Comparison of ENCODE assay signal across 23 cellular contexts in genomic region chr5:66551338-66551737, GRCh38.
"Had no signal": no experiment of that assay in that cellular context is flagged by ENCODE, and none has a peak within 500 bp of the region (broad histone marks: within the 10 kb centered on the region; RNA-seq: fewer than 3 reads in every experiment).

No MANE protein-coding gene starts in this region.

- H2AFZ ChIP-seq: neural progenitor cell had no signal

- DNase-seq: natural killer cell; occipital lobe; pancreas; psoas muscle; right cardiac atrium; right lobe of liver; sigmoid colon; small intestine; stimulated activated CD4-positive, alpha-beta T cell treated with anti-CD3 and anti-CD28 coated beads, Interleukin-15, amount 100 ng/mL, for 24 hours; stimulated activated CD4-positive, alpha-beta T cell treated with anti-CD3 and anti-CD28 coated beads, Interleukin-2, amount 100 ng/mL, for 24 hours; stimulated activated CD4-positive, alpha-beta T cell treated with anti-CD3 and anti-CD28 coated beads, Interleukin-2, amount 100 ng/mL, for 48 hours; stimulated activated CD4-positive, alpha-beta T cell treated with anti-CD3 and anti-CD28 coated beads, Interleukin-4, amount 100 ng/mL, for 24 hours; stimulated activated naive B cell treated with anti-CD40 and anti-IgM and Interleukin-4, amounts not matched to agents 10 μg/mL and 1 μg/mL and 100 μg/mL, for 72 hours; stimulated activated naive CD4-positive, alpha-beta T cell treated with Interleukin-2 at 50 U/mL for 16 hours; stomach; thyroid gland; upper lobe of left lung had no signal

- H3K9me3 ChIP-seq: pancreas, right lobe of liver, sigmoid colon, thoracic aorta, thyroid gland had no signal

- H3K27me3 ChIP-seq: neural progenitor cell, pancreas, right lobe of liver, sigmoid colon, stomach, thyroid gland, tibial nerve, upper lobe of left lung, vagina had no signal

- ATAC-seq: natural killer cell; pancreas; psoas muscle; right cardiac atrium; right lobe of liver; stimulated activated effector memory CD8-positive, alpha-beta T cell treated with anti-CD3 and anti-CD28 coated beads, Interleukin-12 subunit alpha, Interleukin-12 subunit beta, amount 100 ng/mL, for 72 hours; stimulated activated naive B cell treated with anti-CD40 and anti-IgM and Interleukin-4, amounts not matched to agents 10 μg/mL and 1 μg/mL and 100 μg/mL, for 72 hours had no signal

- FAIRE-seq: pancreas, small intestine, urothelium cell line had no signal

- H3K27ac ChIP-seq: neural progenitor cell, pancreas, psoas muscle, right lobe of liver, sigmoid colon, stomach, thoracic aorta, thyroid gland, tibial nerve, upper lobe of left lung, vagina had no signal

- H3K4me1 ChIP-seq: neural progenitor cell, pancreas, psoas muscle, right lobe of liver, sigmoid colon, thyroid gland, tibial nerve, vagina had no signal

- H3K4me3 ChIP-seq: neural progenitor cell, pancreas, psoas muscle, right lobe of liver, sigmoid colon, stomach, thoracic aorta, thyroid gland, tibial nerve, upper lobe of left lung, vagina had no signal

- H3K36me3 ChIP-seq: neural progenitor cell, pancreas, right lobe of liver, sigmoid colon, stomach, thoracic aorta, thyroid gland, tibial nerve, upper lobe of left lung, vagina had no signal

- H3K9ac ChIP-seq: neural progenitor cell had no signal

- H3K4me2 ChIP-seq: neural progenitor cell had no signal
